In the genomic region with DNA sequence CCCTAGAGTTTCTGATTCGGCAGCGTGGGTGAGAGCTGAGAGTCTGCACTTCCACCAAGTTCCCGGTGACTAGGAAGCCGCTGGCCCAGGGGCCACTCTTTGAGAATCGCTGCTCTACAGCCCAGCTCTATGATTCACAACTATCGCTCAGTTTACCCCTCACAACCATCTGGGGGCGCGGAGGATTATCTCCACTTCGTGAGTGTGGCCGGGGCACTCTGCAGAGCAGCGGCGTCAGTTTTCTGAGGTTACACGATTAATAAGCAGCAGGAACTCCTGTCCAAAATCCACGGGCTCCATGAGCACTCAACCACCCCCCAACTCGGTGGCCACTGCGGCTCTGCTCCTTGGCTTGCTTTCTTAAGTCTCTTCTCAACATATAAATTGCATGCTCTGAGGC, we compare ENCODE assay signal across 14 cellular contexts.
"Had no signal": no experiment of that assay in that cellular context is flagged by ENCODE, and none has a peak within 500 bp of the region (broad histone marks: within the 10 kb centered on the region; RNA-seq: fewer than 3 reads in every experiment).

No MANE protein-coding gene starts in this region.

- H3K27me3 Mint-ChIP-seq: activated T-helper 17 cell treated with anti-CD3 and anti-CD28 coated beads, Interleukin-2, amount 50 U/mL, for 72 hours; stimulated activated memory B cell treated with anti-CD40 and anti-IgM and Interleukin-4, amounts not matched to agents 10 μg/mL and 1 μg/mL and 100 μg/mL, for 72 hours had no signal

- H3K9me3 Mint-ChIP-seq: activated naive CD4-positive, alpha-beta T cell treated with anti-CD3 and anti-CD28 coated beads for 36 hours; activated T-helper 17 cell treated with anti-CD3 and anti-CD28 coated beads, Interleukin-2, amount 50 U/mL, for 72 hours; nephron; stimulated activated memory B cell treated with anti-CD40 and anti-IgM and Interleukin-4, amounts not matched to agents 10 μg/mL and 1 μg/mL and 100 μg/mL, for 72 hours had no signal

- H3K79me2 ChIP-seq: parathyroid adenoma had no signal

- H3K4me1 ChIP-seq: gastrocnemius medialis had no signal

- H3K27me3 ChIP-seq: colonic mucosa, gastrocnemius medialis, transverse colon had no signal

- H3K27ac ChIP-seq: colonic mucosa, gastrocnemius medialis, heart right ventricle, parathyroid adenoma, transverse colon had no signal

- DNase-seq: activated CD4-positive, alpha-beta T cell treated with anti-CD3 and anti-CD28 coated beads for 48 hours; activated CD8-positive, alpha-beta T cell treated with anti-CD3 and anti-CD28 coated beads, Interleukin-2, amount 10 ng/mL, durations not matched to agents 7 days and 5 days; activated naive CD4-positive, alpha-beta T cell treated with anti-CD3 and anti-CD28 coated beads for 36 hours; colonic mucosa; effector CD4-positive, alpha-beta T cell; gastrocnemius medialis; heart right ventricle; T-helper 1 cell; transverse colon had no signal

- H3K4me3 ChIP-seq: colonic mucosa, gastrocnemius medialis, heart right ventricle, smooth muscle cell, transverse colon had no signal

- H3K36me3 Mint-ChIP-seq: stimulated activated memory B cell treated with anti-CD40 and anti-IgM and Interleukin-4, amounts not matched to agents 10 μg/mL and 1 μg/mL and 100 μg/mL, for 72 hours had no signal

- H3K4me2 ChIP-seq: smooth muscle cell had no signal

- H3K27ac Mint-ChIP-seq: activated CD8-positive, alpha-beta T cell treated with anti-CD3 and anti-CD28 coated beads, Interleukin-2, amount 10 ng/mL, durations not matched to agents 7 days and 5 days; activated naive CD4-positive, alpha-beta T cell treated with anti-CD3 and anti-CD28 coated beads for 36 hours; activated T-helper 17 cell treated with anti-CD3 and anti-CD28 coated beads, Interleukin-2, amount 50 U/mL, for 72 hours; stimulated activated memory B cell treated with anti-CD40 and anti-IgM and Interleukin-4, amounts not matched to agents 10 μg/mL and 1 μg/mL and 100 μg/mL, for 72 hours had no signal

- H3K4me3 Mint-ChIP-seq: activated CD8-positive, alpha-beta T cell treated with anti-CD3 and anti-CD28 coated beads, Interleukin-2, amount 10 ng/mL, durations not matched to agents 7 days and 5 days; activated naive CD4-positive, alpha-beta T cell treated with anti-CD3 and anti-CD28 coated beads for 36 hours; activated T-helper 17 cell treated with anti-CD3 and anti-CD28 coated beads, Interleukin-2, amount 50 U/mL, for 72 hours; stimulated activated memory B cell treated with anti-CD40 and anti-IgM and Interleukin-4, amounts not matched to agents 10 μg/mL and 1 μg/mL and 100 μg/mL, for 72 hours had no signal

- H2AFZ ChIP-seq: parathyroid adenoma had no signal

- H3K9me3 ChIP-seq: colonic mucosa, gastrocnemius medialis, heart right ventricle, transverse colon had no signal

- H3K36me3 ChIP-seq: colonic mucosa, gastrocnemius medialis, heart right ventricle, transverse colon had no signal

- ATAC-seq: activated CD8-positive, alpha-beta T cell treated with anti-CD3 and anti-CD28 coated beads, Interleukin-2, amount 10 ng/mL, durations not matched to agents 7 days and 5 days; activated T-helper 17 cell treated with anti-CD3 and anti-CD28 coated beads, Interleukin-2, amount 50 U/mL, for 72 hours; gastrocnemius medialis; heart right ventricle; stimulated activated memory B cell treated with anti-CD40 and anti-IgM and Interleukin-4, amounts not matched to agents 10 μg/mL and 1 μg/mL and 100 μg/mL, for 72 hours had no signal
